ENCODE assay signal across 8 cellular contexts in the genomic region with DNA sequence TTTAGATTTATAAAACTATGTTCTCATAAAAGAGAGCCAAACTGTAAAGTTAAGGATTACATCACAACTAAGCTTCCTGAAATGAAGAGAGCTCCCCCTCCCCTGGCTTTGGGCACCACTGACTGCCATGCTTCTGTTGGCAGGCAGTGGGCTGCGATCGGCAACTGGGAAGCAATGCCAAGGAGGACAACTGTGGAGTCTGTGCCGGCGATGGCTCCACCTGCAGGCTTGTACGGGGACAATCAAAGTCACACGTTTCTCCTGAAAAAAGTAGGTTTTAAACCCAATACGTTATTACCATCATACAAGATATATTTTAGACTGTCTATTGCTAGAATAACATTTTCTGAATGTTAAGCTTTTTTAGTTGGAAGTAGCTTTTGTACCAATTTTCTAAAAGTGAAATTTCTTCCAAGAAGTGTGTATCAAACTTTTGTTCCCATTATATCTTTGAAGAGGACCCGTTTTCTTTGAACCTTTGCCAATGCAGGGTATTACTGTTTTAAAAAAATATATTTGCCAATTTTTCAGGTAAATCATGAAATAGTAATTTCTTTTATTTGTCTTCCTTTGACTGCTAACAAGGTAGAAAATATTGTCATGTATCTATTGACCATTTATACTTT.
A peak's percentile ranks its signal among the peaks of the same experiment; 100 is the strongest.
DNase-seq lines count a peak whose midpoint lies in the region; ATAC-seq and TF ChIP-seq lines count a peak whose summit lies in the region.

No MANE protein-coding gene starts in this region.

- 0 out of 2 replicates have a peak overlapping the region, but pooled peaks have one; percentile 6 for H2AFZ ChIP-seq in GM23248

- no peaks in the 10 kb centered on the region for H3K36me3 Mint-ChIP-seq in activated CD4-positive, alpha-beta T cell treated with anti-CD3 and anti-CD28 coated beads, Interleukin-2, amount 10 ng/mL, durations not matched to agents 24 days and 14 days (ENCODE audit: low read depth)

- no peaks in the 10 kb centered on the region for H3K9me3 Mint-ChIP-seq in activated CD4-positive, alpha-beta T cell treated with anti-CD3 and anti-CD28 coated beads, Interleukin-2, amount 10 ng/mL, durations not matched to agents 24 days and 14 days

- H3K9me2 ChIP-seq in GM23248 (ENCODE audit: insufficient read depth), result no peaks in the 10 kb centered on the region

- H3K9me3 ChIP-seq in BE2C, result no peaks in the 10 kb centered on the region
- H3K9me3 ChIP-seq in GM23248 (ENCODE audit: low read depth), result no peaks in the 10 kb centered on the region

- H3K4me3 Mint-ChIP-seq in activated CD4-positive, alpha-beta T cell treated with anti-CD3 and anti-CD28 coated beads, Interleukin-2, amount 10 ng/mL, durations not matched to agents 24 days and 14 days, result no peak overlapping the region

- no peak overlapping the region for H3K9ac ChIP-seq in GM23248

- H3K4me1 Mint-ChIP-seq in activated CD4-positive, alpha-beta T cell treated with anti-CD3 and anti-CD28 coated beads, Interleukin-2, amount 10 ng/mL, durations not matched to agents 24 days and 14 days, result no peaks in the 10 kb centered on the region

- 37 to 45% methylated on average over 8 of the region's 8 CpGs for WGBS in GM23248 (ENCODE audit: low coverage in 1 of 2, low lambda C conversion rate in 2 of 2, missing lambda C conversion rate in 2 of 2), 2 experiments

- no peaks in the 10 kb centered on the region for H4K20me1 ChIP-seq in GM23248 (ENCODE audit: insufficient read depth)

- peaks cover 5% of the 10 kb centered on the region; the same call in 1 of the 2 replicates for H3F3A ChIP-seq in GM23248 (ENCODE audit: insufficient read depth)

- no peaks in the 10 kb centered on the region for H3K4me1 ChIP-seq in BE2C
- 0 out of 2 replicates have a peak, but pooled peaks cover under 1% of the 10 kb centered on the region for H3K4me1 ChIP-seq in GM23248 (ENCODE audit: insufficient read depth)

- in situ Hi-C loops in GM23248 (cut with MboI), result no loop called here

- ATAC-seq in HG02678 (IDR thresholded peaks at IDR 0.05; ENCODE audit: unreplicated experiment) (no peak), GM21825 (IDR thresholded peaks at IDR 0.05; ENCODE audit: unreplicated experiment) (no peak)

- no peak overlapping the region for H3K27ac Mint-ChIP-seq in activated CD4-positive, alpha-beta T cell treated with anti-CD3 and anti-CD28 coated beads, Interleukin-2, amount 10 ng/mL, durations not matched to agents 24 days and 14 days

- H3K4me3 ChIP-seq in BE2C (ENCODE audit: low read depth, low read length), result no peak overlapping the region
- no peak overlapping the region for H3K4me3 ChIP-seq in GM23248

- no peaks in the 10 kb centered on the region for H3K79me2 ChIP-seq in GM23248 (ENCODE audit: insufficient read depth)

- no peak overlapping the region for H3K4me2 ChIP-seq in GM23248 (ENCODE audit: unreplicated experiment)

- H3K27ac ChIP-seq in GM23248, result no peak overlapping the region

- DNase-seq in BE2C (peak; percentile 57), GM23248 (peak; percentile 35), SW480 (ENCODE audit: low spot score) (peak; percentile 27), hypothalamus (lab: John Stamatoyannopoulos, UW) (peak in 37 of 51 donors; percentile 1 to 71 (median 26)), activated gamma-delta T cell treated with Interleukin-2 at 50 U/mL for 16 hours (no peak)
- no peak for DNase-seq in activated CD4-positive, alpha-beta T cell treated with anti-CD3 and anti-CD28 coated beads, Interleukin-2, amount 10 ng/mL, durations not matched to agents 24 days and 14 days

- intact Hi-C loops in activated CD4-positive, alpha-beta T cell treated with anti-CD3 and anti-CD28 coated beads, Interleukin-2, amount 10 ng/mL, durations not matched to agents 24 days and 14 days (cut with micrococcal nuclease), result no loop called here

- peaks cover 4% of the 10 kb centered on the region for H3K27me3 Mint-ChIP-seq in activated CD4-positive, alpha-beta T cell treated with anti-CD3 and anti-CD28 coated beads, Interleukin-2, amount 10 ng/mL, durations not matched to agents 24 days and 14 days

- H3K27me3 ChIP-seq in BE2C (peaks cover 3% of the 10 kb centered on the region), GM23248 (replicated peaks; ENCODE audit: insufficient read depth) (no peaks in the 10 kb centered on the region)

- TF ChIP-seq CTCF in BE2C (IDR thresholded peaks at IDR 0.05; ENCODE audit: low read depth, low read length), result peak; percentile 78

- H3K36me3 ChIP-seq in BE2C (no peaks in the 10 kb centered on the region), GM23248 (ENCODE audit: low read depth) (no peaks in the 10 kb centered on the region)

Comparison
In these comparisons a context has a peak if more than half of its experiments do, and no peak if none do; other contexts are left out.
1. DNase-seq: peak in BE2C (single experiment), GM23248 (single experiment), SW480 (single experiment) and hypothalamus (37 of 51); none in activated CD4-positive, alpha-beta T cell treated with anti-CD3 and anti-CD28 coated beads, Interleukin-2, amount 10 ng/mL, durations not matched to agents 24 days and 14 days (single experiment) and activated gamma-delta T cell treated with Interleukin-2 at 50 U/mL for 16 hours (single experiment).